In the genomic region with DNA sequence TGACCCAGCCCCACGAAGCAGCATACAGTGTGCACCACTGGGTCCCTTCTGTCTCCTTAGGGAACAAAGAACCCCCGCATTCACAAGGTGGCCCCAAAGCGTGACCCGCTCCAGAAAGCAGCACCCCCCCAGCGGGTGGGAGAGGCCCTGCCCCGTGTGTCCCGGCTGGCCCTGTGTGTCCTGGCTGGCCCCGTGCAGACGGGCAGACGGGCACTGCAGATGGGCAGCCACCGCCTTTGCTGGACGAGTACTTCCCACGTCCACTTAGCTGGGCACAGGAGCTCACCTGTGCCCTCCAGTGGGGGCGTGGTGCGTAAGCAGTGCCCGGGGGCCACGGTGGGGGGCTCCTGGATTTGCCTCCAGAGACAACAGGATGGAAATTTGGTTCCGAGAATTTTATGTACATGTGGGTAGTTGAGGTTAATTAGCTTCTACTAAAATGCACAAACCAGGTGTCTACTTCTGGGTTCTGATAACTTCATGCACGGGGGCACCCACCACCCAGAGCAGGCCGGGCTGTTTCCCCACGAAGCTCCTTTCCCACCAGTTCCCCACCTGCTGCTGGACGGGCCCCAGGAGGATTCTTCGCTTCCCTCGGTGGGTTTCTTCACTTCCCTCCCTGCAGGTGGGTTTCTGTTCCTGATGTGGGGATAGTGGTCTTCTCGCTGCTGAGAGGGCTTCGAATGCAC, we compare ENCODE assay signal across 29 cellular contexts. TPM values are rescaled to one million over a fixed set of nuclear protein-coding genes. Genes with fewer than 3 reads are reported as not detected.
DNase-seq lines count a peak whose midpoint lies in the region; ATAC-seq and TF ChIP-seq lines count a peak whose summit lies in the region.
"Had no signal": no experiment of that assay in that cellular context is flagged by ENCODE, and none has a peak within 500 bp of the region (broad histone marks: within the 10 kb centered on the region; RNA-seq: fewer than 3 reads in every experiment).

No MANE protein-coding gene starts in this region.

- H3K9ac ChIP-seq in neuronal stem cell (ENCODE audit: low read depth, low read length, poor library complexity), result peak overlapping the region; percentile 79

- H2AFZ ChIP-seq in neuronal stem cell (ENCODE audit: low read length), result no peak overlapping the region

- H2BK120ac ChIP-seq in neuronal stem cell (ENCODE audit: low read depth, low read length), result peak overlapping the region; percentile 92

- H3K79me1 ChIP-seq in neuronal stem cell (ENCODE audit: low read depth, low read length), result no peaks in the 10 kb centered on the region

- ATAC-seq in Right ventricle myocardium inferior (no peak), HG02938 (IDR thresholded peaks at IDR 0.05; ENCODE audit: unreplicated experiment) (no peak)
- ATAC-seq: activated T-cell treated with anti-CD3 and anti-CD28 coated beads, Interleukin-2, amount 50 U/mL, for 4 hours; body of pancreas; naive thymus-derived CD4-positive, alpha-beta T cell had no signal

- no peaks in the 10 kb centered on the region for H3K4me1 ChIP-seq in left ventricle myocardium inferior
- peaks cover 9 to 12% of the 10 kb centered on the region in 2 donors for H3K4me1 ChIP-seq in neuronal stem cell (ENCODE audit: control insufficient read depth in 2 of 2, insufficient read depth in 1 of 2, low read depth in 1 of 2, low read length in 2 of 2)
- H3K4me1 ChIP-seq in BE2C, result peaks cover 40% of the 10 kb centered on the region
- H3K4me1 ChIP-seq: body of pancreas, HAP-1, uterus had no signal

- no peak overlapping the region for H2BK5ac ChIP-seq in neuronal stem cell (ENCODE audit: low read length)

- intact Hi-C loops in left ventricle myocardium inferior (cut with micrococcal nuclease) (no loop called here), Right ventricle myocardium inferior (cut with DNase I) (no loop called here)

- H3K27me3 ChIP-seq in left ventricle myocardium inferior (ENCODE audit: low read depth) (peaks cover 69% of the 10 kb centered on the region), WERI-Rb-1 (ENCODE audit: insufficient read depth, low read depth, severe bottlenecking) (no peaks in the 10 kb centered on the region), neuronal stem cell (ENCODE audit: control insufficient read depth in 3 of 3, insufficient read depth in 3 of 3, low read depth in 1 of 3, low read length in 3 of 3) (peaks cover 0 to 48% (median 0%) of the 10 kb centered on the region in 3 experiments), BE2C (no peaks in the 10 kb centered on the region)
- H3K27me3 ChIP-seq: adrenal gland, uterus had no signal

- TF ChIP-seq CTCF in left ventricle myocardium inferior (IDR thresholded peaks at IDR 0.05; ENCODE audit: borderline replicate concordance) (no peak), WERI-Rb-1 (IDR thresholded peaks at IDR 0.05; ENCODE audit: low read depth, low read length) (0 out of 2 replicates have a peak, but pooled peaks have one; percentile 28), BE2C (IDR thresholded peaks at IDR 0.05; ENCODE audit: low read depth, low read length) (no peak)

- H3K36me3 ChIP-seq in left ventricle myocardium inferior, result no peaks in the 10 kb centered on the region
- no peaks in the 10 kb centered on the region for H3K36me3 ChIP-seq in WERI-Rb-1
- H3K36me3 ChIP-seq in neuronal stem cell (replicated peaks in 1 of 2; ENCODE audit: control insufficient read depth in 2 of 2, insufficient read depth in 2 of 2, low read length in 2 of 2), result no peaks in the 10 kb centered on the region
- no peaks in the 10 kb centered on the region for H3K36me3 ChIP-seq in BE2C
- H3K36me3 ChIP-seq: adrenal gland, esophagus muscularis mucosa, HAP-1, uterus had no signal

- H2BK15ac ChIP-seq in neuronal stem cell (ENCODE audit: low read length), result peak overlapping the region; percentile 88

- H3K27ac ChIP-seq in left ventricle myocardium inferior (replicated peaks) (no peak overlapping the region), WERI-Rb-1 (no peak overlapping the region), neuronal stem cell (replicated peaks; ENCODE audit: low read length) (no peak overlapping the region)
- H3K27ac ChIP-seq: adrenal gland, body of pancreas, C4-2B, esophagus muscularis mucosa, uterus had no signal

- DNase-seq in left ventricle myocardium inferior, result peak; percentile 4
- no peak for DNase-seq in Right ventricle myocardium inferior (ENCODE audit: missing footprints)
- DNase-seq in WERI-Rb-1, result peak; percentile 7
- DNase-seq in neuronal stem cell (ENCODE audit: low spot score), result no peak
- DNase-seq in Ammon's horn (ENCODE audit: low spot score), result no peak
- DNase-seq in BE2C, result no peak
- DNase-seq: ACHN; activated CD4-positive, alpha-beta T cell treated with anti-CD3 and anti-CD28 coated beads, Interleukin-2, amount 50 U/mL, for 1 hour; activated naive CD4-positive, alpha-beta T cell; activated T-cell treated with anti-CD3 and anti-CD28 coated beads, Interleukin-2, amount 50 U/mL, for 4 hours; body of pancreas; COR-L47; dermis blood vessel endothelial cell; DMS53; foreskin fibroblast; naive thymus-derived CD4-positive, alpha-beta T cell; NCI-H1436; NCI-H2081; NCI-H69; nucleus accumbens; SHP77 treated with DMSO at 0.1 percent for 48 hours; stimulated activated naive CD4-positive, alpha-beta T cell; SW 1271 had no signal

- no peak overlapping the region for H3K4ac ChIP-seq in neuronal stem cell (ENCODE audit: low read length)

- peak overlapping the region; percentile 35 for H3K18ac ChIP-seq in neuronal stem cell (ENCODE audit: low read length)

- H4K91ac ChIP-seq in neuronal stem cell (ENCODE audit: low read depth, low read length, poor library complexity), result peak overlapping the region; percentile 87

- no peak overlapping the region for H3K4me3 ChIP-seq in left ventricle myocardium inferior
- no peak overlapping the region for H3K4me3 ChIP-seq in WERI-Rb-1 (ENCODE audit: low read depth, low read length)
- H3K4me3 ChIP-seq in neuronal stem cell (ENCODE audit: low read length in 2 of 2), result no peak overlapping the region
- H3K4me3 ChIP-seq in BE2C (ENCODE audit: low read depth, low read length), result no peak overlapping the region
- H3K4me3 ChIP-seq: adrenal gland, body of pancreas, esophagus muscularis mucosa, HAP-1, uterus had no signal

- H3K9me3 ChIP-seq in left ventricle myocardium inferior (replicated peaks), result no peaks in the 10 kb centered on the region
- no peaks in the 10 kb centered on the region for H3K9me3 ChIP-seq in WERI-Rb-1 (ENCODE audit: severe bottlenecking)
- no peaks in the 10 kb centered on the region for H3K9me3 ChIP-seq in neuronal stem cell (replicated peaks in 1 of 2; ENCODE audit: control insufficient read depth in 2 of 2, insufficient read depth in 1 of 2, low read depth in 1 of 2, low read length in 2 of 2)
- no peaks in the 10 kb centered on the region for H3K9me3 ChIP-seq in BE2C
- H3K9me3 ChIP-seq: adrenal gland, body of pancreas, esophagus muscularis mucosa, HAP-1, uterus had no signal

- H3K14ac ChIP-seq in neuronal stem cell (ENCODE audit: low read length), result no peak overlapping the region

- H2BK12ac ChIP-seq in neuronal stem cell (ENCODE audit: low read length), result peak overlapping the region; percentile 85

- H4K8ac ChIP-seq in neuronal stem cell (ENCODE audit: low read depth, low read length), result no peak overlapping the region

- H2AK5ac ChIP-seq in neuronal stem cell (ENCODE audit: low read depth, low read length), result peak overlapping the region; percentile 91

- no peak overlapping the region for H3K23ac ChIP-seq in neuronal stem cell (ENCODE audit: low read depth, low read length, poor library complexity)

- WGBS in neuronal stem cell (ENCODE audit: extremely low coverage in 2 of 2, insufficient read length in 2 of 2, insufficient replicate concordance in 1 of 2), 2 donors, result no CpG with 5 or more reads among the region's 26 CpGs

- H3K4me2 ChIP-seq in neuronal stem cell (ENCODE audit: insufficient read depth, low read length, poor library complexity, severe bottlenecking), result no peak overlapping the region

RNA-seq across cellular contexts. Expression of gene SLC19A1, which starts 33.2 kb away (rescaled TPM):
- total RNA-seq in left ventricle myocardium inferior (4.9 TPM), Right ventricle myocardium inferior (8.2 TPM)
- polyA plus RNA-seq in neuronal stem cell (2013, experiment 1 of 2), result 16.6 TPM
- 16.2 TPM for polyA plus RNA-seq in neuronal stem cell (2013, experiment 2 of 2)
- 63.1 TPM for polyA plus RNA-seq in BE2C (2012; ENCODE audit: insufficient read depth, insufficient read length, low read depth)

Comparison
In these comparisons a context has a peak if more than half of its experiments do, and no peak if none do; other contexts are left out.
1. DNase-seq: peak in left ventricle myocardium inferior (single experiment) and WERI-Rb-1 (single experiment); none in Right ventricle myocardium inferior (single experiment), neuronal stem cell (single experiment), Ammon's horn (single experiment) and BE2C (single experiment).